8 cellular contexts compared by ENCODE assay signal in the genomic region with DNA sequence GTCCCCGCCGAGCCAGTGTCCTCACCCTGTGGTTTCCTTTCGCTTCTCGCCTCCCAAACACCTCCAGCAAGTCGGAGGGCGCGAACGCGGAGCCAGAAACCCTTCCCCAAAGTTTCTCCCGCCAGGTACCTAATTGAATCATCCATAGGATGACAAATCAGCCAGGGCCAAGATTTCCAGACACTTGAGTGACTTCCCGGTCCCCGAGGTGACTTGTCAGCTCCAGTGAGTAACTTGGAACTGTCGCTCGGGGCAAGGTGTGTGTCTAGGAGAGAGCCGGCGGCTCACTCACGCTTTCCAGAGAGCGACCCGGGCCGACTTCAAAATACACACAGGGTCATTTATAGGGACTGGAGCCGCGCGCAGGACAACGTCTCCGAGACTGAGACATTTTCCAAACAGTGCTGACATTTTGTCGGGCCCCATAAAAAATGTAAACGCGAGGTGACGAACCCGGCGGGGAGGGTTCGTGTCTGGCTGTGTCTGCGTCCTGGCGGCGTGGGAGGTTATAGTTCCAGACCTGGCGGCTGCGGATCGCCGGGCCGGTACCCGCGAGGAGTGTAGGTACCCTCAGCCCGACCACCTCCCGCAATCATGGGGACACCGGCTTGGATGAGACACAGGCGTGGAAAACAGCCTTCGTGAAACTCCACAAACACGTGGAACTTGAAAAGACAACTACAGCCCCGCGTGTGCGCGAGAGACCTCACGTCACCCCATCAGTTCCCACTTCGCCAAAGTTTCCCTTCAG. TPM values are rescaled to one million over a fixed set of nuclear protein-coding genes. Genes with fewer than 3 reads are reported as not detected.
A peak's percentile ranks its signal among the peaks of the same experiment; 100 is the strongest.
DNase-seq lines count a peak whose midpoint lies in the region; ATAC-seq, FAIRE-seq and TF ChIP-seq lines count a peak whose summit lies in the region.

No MANE protein-coding gene starts in this region.

- POLR2A ChIA-PET in H1 (lab: Charles Lee; ENCODE audit: partially characterized antibody), result no interaction called here

- H4K91ac ChIP-seq in H1 (replicated peaks; ENCODE audit: insufficient read length, low read length), result no peak overlapping the region

- H3K9ac ChIP-seq in H1 (replicated peaks in 1 of 4; ENCODE audit: extremely low read depth in 1 of 4, low read depth in 3 of 4, low read length in 3 of 4), result no peak overlapping the region; a peak in 1 of 7 replicates

- H3K56ac ChIP-seq in H1 (replicated peaks; ENCODE audit: insufficient read length, low read depth, low read length), result no peak overlapping the region

- H3K27me3 ChIP-seq in H1 (replicated peaks in 1 of 4; ENCODE audit: control insufficient read depth in 3 of 4, extremely low read depth in 1 of 4, insufficient read depth in 3 of 4, low read length in 3 of 4), result peaks cover 12 to 50% (median 34%) of the 10 kb centered on the region in 4 experiments

- peaks cover 23% of the 10 kb centered on the region; the same call in 1 of the 2 replicates for H3K23me2 ChIP-seq in H1 (ENCODE audit: low read depth, low read length)

- H2BK120ac ChIP-seq in H1 (replicated peaks; ENCODE audit: low read depth, low read length), result no peak overlapping the region

- no peak overlapping the region for H4K8ac ChIP-seq in H1 (ENCODE audit: extremely low read depth, insufficient read depth, low read length)

- ATAC-seq in HG03521 (IDR thresholded peaks at IDR 0.05; ENCODE audit: unreplicated experiment), result peak; percentile 10
- ATAC-seq in stimulated activated naive CD8-positive, alpha-beta T cell treated with anti-CD3 and anti-CD28 coated beads, Interleukin-15, amount 100 ng/mL, for 72 hours, result peak; percentile 44

- peaks cover 36% of the 10 kb centered on the region for H3K4me1 Mint-ChIP-seq in mesothelial cell of epicardium
- H3K4me1 Mint-ChIP-seq in stimulated activated naive CD8-positive, alpha-beta T cell treated with anti-CD3 and anti-CD28 coated beads, Interleukin-15, amount 100 ng/mL, for 72 hours, result peaks cover 73% of the 10 kb centered on the region

- FAIRE-seq in H1 (lab: Jason Lieb, UNC), result no peak

- H4K5ac ChIP-seq in H1 (ENCODE audit: insufficient read length, low read depth, low read length), result no peak overlapping the region

- TF ChIP-seq CTCF in H1 (IDR thresholded peaks at IDR 0.05; ENCODE audit: control extremely low read depth in 1 of 3, insufficient read depth in 1 of 3, low read depth in 1 of 3, low read length in 3 of 3) (no peak), mesothelial cell of epicardium (IDR thresholded peaks at IDR 0.05; ENCODE audit: unreplicated experiment) (no peak)

- no peak overlapping the region for H3K23ac ChIP-seq in H1 (ENCODE audit: insufficient read length)

- no peak overlapping the region for H2BK20ac ChIP-seq in H1 (ENCODE audit: low read length)

- TF ChIP-seq POLR2A in H1 (IDR thresholded peaks at IDR 0.05; ENCODE audit: control extremely low read depth in 1 of 2, low read depth in 2 of 2, low read length in 2 of 2), result no peak

- H3K79me2 ChIP-seq in H1 (ENCODE audit: control insufficient read depth in 1 of 2, insufficient read depth in 2 of 2, low read length in 2 of 2), result no peaks in the 10 kb centered on the region

- no peak overlapping the region for H2AK5ac ChIP-seq in H1 (ENCODE audit: low read depth, low read length)

- peaks cover 0 to 7% (median 7%) of the 10 kb centered on the region in 4 experiments; a peak in 6 of 7 replicates for H3K4me1 ChIP-seq in H1 (replicated peaks in 1 of 4; ENCODE audit: control insufficient read depth in 3 of 4, insufficient read depth in 4 of 4, low read length in 3 of 4)

- peak overlapping the region; percentile 63 to 88 (median 80) for H3K4me3 ChIP-seq in H1 (ENCODE audit: extremely low read depth in 1 of 4, insufficient read depth in 2 of 4, low read depth in 3 of 4, low read length in 4 of 4)

- no peak overlapping the region for H2BK12ac ChIP-seq in H1 (ENCODE audit: low read depth, low read length)

- H3K79me1 ChIP-seq in H1 (ENCODE audit: low read depth, low read length), result no peaks in the 10 kb centered on the region

- no peak overlapping the region for H3K14ac ChIP-seq in H1 (ENCODE audit: insufficient read length)

- peaks cover 30% of the 10 kb centered on the region for H3K27me3 Mint-ChIP-seq in mesothelial cell of epicardium (ENCODE audit: low read depth)
- peaks cover 23% of the 10 kb centered on the region for H3K27me3 Mint-ChIP-seq in stimulated activated naive CD8-positive, alpha-beta T cell treated with anti-CD3 and anti-CD28 coated beads, Interleukin-15, amount 100 ng/mL, for 72 hours

- TF ChIP-seq EP300 in H1 (IDR thresholded peaks at IDR 0.05; ENCODE audit: borderline replicate concordance in 1 of 2, low read depth in 2 of 2, low read length in 2 of 2), result no peak

- H3K27ac Mint-ChIP-seq in mesothelial cell of epicardium, result peak overlapping the region; percentile 77
- H3K27ac Mint-ChIP-seq in stimulated activated naive CD8-positive, alpha-beta T cell treated with anti-CD3 and anti-CD28 coated beads, Interleukin-15, amount 100 ng/mL, for 72 hours, result peak overlapping the region; percentile 93 to 98

- CTCF ChIA-PET in H1 (lab: Charles Lee; ENCODE audit: partially characterized antibody), result interaction anchor here (0.6 to 1.5 kb wide), 8 partner anchors 17 to 1119 kb away, joined by 3 to 5 read pairs (median 3); no protein-coding TSS in a partner anchor

- H4K20me1 ChIP-seq in H1 (replicated peaks in 1 of 2; ENCODE audit: control insufficient read depth in 1 of 2, insufficient read depth in 2 of 2, low read length in 2 of 2), result peaks cover 0 to 3% of the 10 kb centered on the region in 2 experiments

- H3K9me3 ChIP-seq in H1 (ENCODE audit: insufficient read depth in 2 of 2, low read depth in 1 of 2, low read length in 1 of 2), result no peaks in the 10 kb centered on the region

- no peak overlapping the region for H3K18ac ChIP-seq in H1 (ENCODE audit: extremely low read depth, low read length)

- H3K4me2 ChIP-seq in H1 (ENCODE audit: insufficient read depth in 1 of 2, low read depth in 2 of 2, low read length in 2 of 2), result peak overlapping the region; percentile 96 to 100

- H2BK15ac ChIP-seq in H1 (ENCODE audit: low read length), result no peak overlapping the region

- TF ChIP-seq RAD21 in H1 (IDR thresholded peaks at IDR 0.05 in 1 of 2, conservative IDR thresholded peaks at IDR 0.05 in 1 of 2; ENCODE audit: low read depth in 2 of 2, low read length in 2 of 2), result no peak

- H3K9me3 Mint-ChIP-seq in mesothelial cell of epicardium, result no peaks in the 10 kb centered on the region
- no peaks in the 10 kb centered on the region for H3K9me3 Mint-ChIP-seq in stimulated activated naive CD8-positive, alpha-beta T cell treated with anti-CD3 and anti-CD28 coated beads, Interleukin-15, amount 100 ng/mL, for 72 hours

- H3K36me3 ChIP-seq in H1 (ENCODE audit: control insufficient read depth in 2 of 4, insufficient read depth in 4 of 4, low read length in 3 of 4), result no peaks in the 10 kb centered on the region

- no peaks in the 10 kb centered on the region for H3K36me3 Mint-ChIP-seq in mesothelial cell of epicardium

- DNase-seq in NCI-H2227 (lab: John Stamatoyannopoulos, UW; ENCODE audit: unreplicated experiment) (peak; percentile 10), NCI-H2227 treated with DMSO at 0.1 percent for 48 hours (lab: John Stamatoyannopoulos, UW) (no peak), H1 (ENCODE audit: low read depth in 1 of 2, low spot score in 2 of 2) (peak in 1 of 2 experiments; percentile 72), mesothelial cell of epicardium (ENCODE audit: low spot score in 2 of 2, unreplicated experiment in 2 of 2) (peak in 1 of 2 experiments; percentile 41), HuH-7.5 (ENCODE audit: low spot score) (no peak)
- peak; percentile 30 for DNase-seq in activated CD4-positive, alpha-beta T cell treated with anti-CD3 and anti-CD28 coated beads, Interleukin-2, amount 50 U/mL, for 1 hour
- DNase-seq in stimulated activated naive CD8-positive, alpha-beta T cell treated with anti-CD3 and anti-CD28 coated beads, Interleukin-15, amount 100 ng/mL, for 72 hours, result peak; percentile 26 to 47

- H3K4me3 Mint-ChIP-seq in mesothelial cell of epicardium, result peak overlapping the region; percentile 92
- peak overlapping the region; percentile 98 to 99 for H3K4me3 Mint-ChIP-seq in stimulated activated naive CD8-positive, alpha-beta T cell treated with anti-CD3 and anti-CD28 coated beads, Interleukin-15, amount 100 ng/mL, for 72 hours

- no peak overlapping the region for H3K4ac ChIP-seq in H1 (replicated peaks; ENCODE audit: insufficient read length, low read depth, low read length)

- H2AFZ ChIP-seq in H1 (ENCODE audit: low read length), result no peak overlapping the region

- H3K27ac ChIP-seq in H1 (ENCODE audit: low read depth, low read length), result no peak overlapping the region

- 5% methylated on average over 50 of the region's 54 CpGs; no CpG with 5 or more reads in 1 of the 2 experiments for WGBS in H1 (ENCODE audit: extremely low coverage in 1 of 2, insufficient coverage in 1 of 2, insufficient read length in 1 of 2, insufficient replicate concordance in 2 of 2, low coverage in 1 of 2, low lambda C conversion rate in 2 of 2, missing lambda C conversion rate in 1 of 2), 2 experiments

- no peak overlapping the region for H2BK5ac ChIP-seq in H1 (ENCODE audit: low read depth, low read length)

TF ChIP-seq in H1, 55 proteins besides CTCF, POLR2A, EP300 and RAD21 (continues in another document):
- TF ChIP-seq GABPA (IDR thresholded peaks at IDR 0.05; ENCODE audit: borderline replicate concordance, insufficient read depth, low read length), result no peak
- TF ChIP-seq CHD2 (IDR thresholded peaks at IDR 0.05; ENCODE audit: low read length), result no peak
- 0 out of 4 replicates have a peak, but pooled peaks of 1 of the 2 experiments have one; percentile 4 for TF ChIP-seq HDAC2 (IDR thresholded peaks at IDR 0.05; ENCODE audit: borderline replicate concordance in 1 of 2, low read depth in 2 of 2, low read length in 2 of 2)
- TF ChIP-seq RNF2 (IDR thresholded peaks at IDR 0.05; ENCODE audit: borderline replicate concordance, low read depth, low read length, missing control alignments, poor library complexity, severe bottlenecking), result peak; percentile 58
- TF ChIP-seq SUZ12 (IDR thresholded peaks at IDR 0.05; ENCODE audit: low read length), result peak; percentile 76
- TF ChIP-seq, protein P1, sequence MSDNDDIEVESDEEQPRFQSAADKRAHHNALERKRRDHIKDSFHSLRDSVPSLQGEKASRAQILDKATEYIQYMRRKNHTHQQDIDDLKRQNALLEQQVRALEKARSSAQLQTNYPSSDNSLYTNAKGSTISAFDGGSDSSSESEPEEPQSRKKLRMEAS (IDR thresholded peaks at IDR 0.05), result no peak
- TF ChIP-seq MAFK (IDR thresholded peaks at IDR 0.05; ENCODE audit: low read depth, low read length), result no peak

RNA-seq across cellular contexts. Expression of a gene that starts 1.4 kb away (rescaled TPM):
- total RNA-seq in H1 (2021; fragmentation: NEBNext Ultra II Directional; extraction: Animal tissue kit (Norgen Biotek cat#: 25700)), result 0.63 and 0.93 TPM in 2 replicates
- polyA plus RNA-seq in H1 (2011; rRNA removed), result 0.06 and 0.13 TPM in 2 replicates
- polyA plus RNA-seq in H1 (2011; cell fraction: cytosol; rRNA removed), result 0.04 TPM
- polyA plus RNA-seq in H1 (2011; cell fraction: nucleus; rRNA removed), result 0.58 TPM
- 0.06 to 0.31 TPM (median 0.12 TPM) in 4 replicates for polyA plus RNA-seq in H1 (2012, experiment 1 of 2)
- not detected for polyA plus RNA-seq in H1 (2012, experiment 2 of 2)
- 0.20 TPM for polyA plus RNA-seq in H1 (2013, experiment 1 of 2)
- polyA plus RNA-seq in H1 (2013, experiment 2 of 2), result 0.15 TPM
- 2.1 and 4.1 TPM in 2 replicates for polyA minus RNA-seq in H1 (2011; rRNA and poly(A)+ RNA removed)
- 0.37 TPM for polyA minus RNA-seq in H1 (2011; cell fraction: cytosol; rRNA and poly(A)+ RNA removed)
- polyA minus RNA-seq in H1 (2011; cell fraction: nucleus; rRNA and poly(A)+ RNA removed), result 3.8 TPM
- 5.1 to 6.3 TPM (median 5.4 TPM) in 3 replicates for total RNA-seq in mesothelial cell of epicardium

Comparison
In these comparisons a context has a peak if more than half of its experiments do, and no peak if none do; other contexts are left out.
1. DNase-seq: peak in NCI-H2227 (single experiment), activated CD4-positive, alpha-beta T cell treated with anti-CD3 and anti-CD28 coated beads, Interleukin-2, amount 50 U/mL, for 1 hour (single experiment) and stimulated activated naive CD8-positive, alpha-beta T cell treated with anti-CD3 and anti-CD28 coated beads, Interleukin-15, amount 100 ng/mL, for 72 hours (2 of 2); none in NCI-H2227 treated with DMSO at 0.1 percent for 48 hours (single experiment) and HuH-7.5 (single experiment).